ENCODE assay signal across 9 cellular contexts in genomic region chr7:50502001-50502684, GRCh38. TPM values are rescaled to one million over a fixed set of nuclear protein-coding genes. Genes with fewer than 3 reads are reported as not detected.
DNase-seq lines count a peak whose midpoint lies in the region; TF ChIP-seq lines count a peak whose summit lies in the region.
"Had no signal": no experiment of that assay in that cellular context is flagged by ENCODE, and none has a peak within 500 bp of the region (broad histone marks: within the 10 kb centered on the region; RNA-seq: fewer than 3 reads in every experiment).

No MANE protein-coding gene starts in this region.

- H3K27me3 ChIP-seq in GM23248 (replicated peaks; ENCODE audit: insufficient read depth): no peaks in the 10 kb centered on the region
- H3K27me3 ChIP-seq in smooth muscle cell (ENCODE audit: low read depth): no peaks in the 10 kb centered on the region

- H2AFZ ChIP-seq in GM23248: 0 out of 2 replicates have a peak overlapping the region, but pooled peaks have one; percentile 42
- no peak overlapping the region for H2AFZ ChIP-seq in smooth muscle cell (ENCODE audit: low read depth)

- H4K20me1 ChIP-seq in GM23248 (ENCODE audit: insufficient read depth) (no peaks in the 10 kb centered on the region), smooth muscle cell (ENCODE audit: low read depth) (no peaks in the 10 kb centered on the region)

- H3K9me3 ChIP-seq in GM23248 (ENCODE audit: low read depth) (no peaks in the 10 kb centered on the region), smooth muscle cell (replicated peaks; ENCODE audit: low read depth) (no peaks in the 10 kb centered on the region)

- H3K9ac ChIP-seq in GM23248 (no peak overlapping the region), smooth muscle cell (ENCODE audit: low read depth) (no peak overlapping the region)

- H3K36me3 ChIP-seq in GM23248 (ENCODE audit: low read depth): no peaks in the 10 kb centered on the region
- no peaks in the 10 kb centered on the region for H3K36me3 ChIP-seq in smooth muscle cell (ENCODE audit: low read depth)

- peaks cover 20% of the 10 kb centered on the region for H3F3A ChIP-seq in GM23248 (ENCODE audit: insufficient read depth)
- H3F3A ChIP-seq in smooth muscle cell (ENCODE audit: low read depth): no peaks in the 10 kb centered on the region

- TF ChIP-seq CTCF in astrocyte of the cerebellum (IDR thresholded peaks at IDR 0.05; ENCODE audit: low read depth, low read length, missing control alignments): no peak
- no peak for TF ChIP-seq CTCF in smooth muscle cell (IDR thresholded peaks at IDR 0.05; ENCODE audit: borderline replicate concordance, insufficient read depth, poor library complexity, severe bottlenecking)

- WGBS in GM23248 (ENCODE audit: low coverage in 1 of 2, low lambda C conversion rate in 2 of 2, missing lambda C conversion rate in 2 of 2), 2 experiments: 0 to 4% methylated on average over 8 of the region's 8 CpGs
- 31% methylated on average over 8 of the region's 8 CpGs for whole genome bisulfite sequencing in smooth muscle cell (ENCODE audit: low lambda C conversion rate)

- DNase-seq in GM23248 (peak; percentile 97), astrocyte of the cerebellum (ENCODE audit: low read depth) (peak; percentile 87), iris pigment epithelial cell (ENCODE audit: low read depth) (peak; percentile 97), smooth muscle cell (lab: John Stamatoyannopoulos, UW; ENCODE audit: unreplicated experiment) (no peak), Ammon's horn (ENCODE audit: low spot score) (no peak), midbrain (lab: John Stamatoyannopoulos, UW) (no peak), CD1c-positive myeloid dendritic cell (ENCODE audit: extremely low spot score) (no peak)
- no peak for DNase-seq in activated T-cell treated with anti-CD3 and anti-CD28 coated beads, Interleukin-2, amount 50 U/mL, for 48 hours
- DNase-seq: NCI-H2171 treated with DMSO at 0.1 percent for 48 hours had no signal

- H3K9me2 ChIP-seq in GM23248 (ENCODE audit: insufficient read depth): no peaks in the 10 kb centered on the region

- H3K27ac ChIP-seq in GM23248: peak overlapping the region; percentile 50
- peak overlapping the region; percentile 60 for H3K27ac ChIP-seq in smooth muscle cell (ENCODE audit: low read depth)

- H3K4me1 ChIP-seq in GM23248 (ENCODE audit: insufficient read depth): peaks cover 21% of the 10 kb centered on the region
- H3K4me1 ChIP-seq in smooth muscle cell (ENCODE audit: low read depth): no peaks in the 10 kb centered on the region

- H3K4me3 ChIP-seq in GM23248: no peak overlapping the region
- no peak overlapping the region for H3K4me3 ChIP-seq in astrocyte of the cerebellum (ENCODE audit: low read depth, low read length)
- no peak overlapping the region for H3K4me3 ChIP-seq in smooth muscle cell

- H3K79me2 ChIP-seq in GM23248 (ENCODE audit: insufficient read depth): no peaks in the 10 kb centered on the region
- H3K79me2 ChIP-seq in smooth muscle cell (ENCODE audit: low read depth): no peaks in the 10 kb centered on the region

- H3K4me2 ChIP-seq in GM23248 (ENCODE audit: unreplicated experiment) (peak overlapping the region; percentile 20), smooth muscle cell (no peak overlapping the region)

- in situ Hi-C loops in GM23248 (cut with MboI) (no loop called here), astrocyte of the cerebellum (cut with HindIII; ENCODE audit: low sequenced_read_pairs) (no loop called here)

RNA-seq across cellular contexts. Expression of gene FIGNL1, which starts 52.0 kb away (rescaled TPM):
- 20.2 and 27.8 TPM in 2 replicates for total RNA-seq in GM23248 (2014; rRNA removed; shearing (Covaris generic))
- 8.4 and 9.2 TPM in 2 replicates for polyA plus RNA-seq in GM23248 (2016; fragmentation: Nextera tagmentation; extraction: Ambion mirVana)
- 10.8 and 23.7 TPM in 2 replicates for total RNA-seq in smooth muscle cell
- 6.3 and 7.4 TPM in 2 replicates for polyA plus RNA-seq in smooth muscle cell

Comparison
In these comparisons a context has a peak if more than half of its experiments do, and no peak if none do; other contexts are left out.
1. DNase-seq: peak in GM23248 (single experiment), astrocyte of the cerebellum (single experiment) and iris pigment epithelial cell (single experiment); none in smooth muscle cell (single experiment), activated T-cell treated with anti-CD3 and anti-CD28 coated beads, Interleukin-2, amount 50 U/mL, for 48 hours (0 of 2), Ammon's horn (single experiment), midbrain (single experiment) and CD1c-positive myeloid dendritic cell (single experiment).